Comparison of ENCODE assay signal across 1 cellular context in the genomic region with DNA sequence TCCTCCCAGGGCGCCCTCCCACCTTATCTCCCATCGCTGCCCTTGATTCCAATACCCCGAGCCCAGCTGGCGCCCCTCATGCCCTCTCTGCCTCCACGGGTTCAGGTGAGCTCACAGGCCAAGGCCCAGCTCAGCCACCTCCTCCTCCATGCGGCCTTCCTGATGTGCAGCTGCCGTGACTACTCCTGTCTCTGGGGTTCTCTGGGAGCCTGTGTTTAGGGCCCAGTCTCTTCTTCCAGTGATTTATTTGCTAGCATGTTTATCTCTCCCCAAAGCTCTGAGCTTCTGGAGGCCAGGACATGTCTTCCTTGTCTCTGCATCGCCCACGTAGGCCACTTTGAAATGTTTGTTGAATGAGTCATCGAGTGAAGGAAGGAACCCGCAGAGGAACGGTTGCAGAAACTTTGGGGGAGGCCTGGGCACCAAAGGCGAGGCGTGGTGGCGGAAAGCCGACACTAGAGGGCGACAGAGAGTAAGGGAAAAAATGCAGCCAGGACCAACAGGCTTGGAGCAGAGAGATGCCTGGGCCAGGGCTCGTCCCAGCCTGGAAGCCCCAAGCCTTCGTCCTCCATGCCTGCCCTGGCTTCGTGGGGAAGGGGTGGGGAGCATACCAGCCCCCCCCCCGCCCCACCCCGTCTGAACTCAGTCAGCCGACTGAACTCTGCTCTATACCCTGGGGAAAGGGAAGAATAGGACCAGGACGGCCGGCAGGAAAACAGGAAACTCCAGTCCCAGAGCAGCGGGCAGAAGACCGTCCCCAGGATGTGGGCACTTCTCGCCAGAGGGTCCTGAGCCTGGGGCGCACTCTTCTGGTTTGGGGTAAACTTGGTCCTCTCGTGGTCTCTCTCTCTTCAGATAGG.
A peak's percentile ranks its signal among the peaks of the same experiment; 100 is the strongest.
TF ChIP-seq lines count a peak whose summit lies in the region.

No MANE protein-coding gene starts in this region.

TF ChIP-seq in HepG2, 621 proteins besides CTCF, POLR2A, EP300 and RAD21 (continued from another document and continues in another):
- TF ChIP-seq, protein P1, sequence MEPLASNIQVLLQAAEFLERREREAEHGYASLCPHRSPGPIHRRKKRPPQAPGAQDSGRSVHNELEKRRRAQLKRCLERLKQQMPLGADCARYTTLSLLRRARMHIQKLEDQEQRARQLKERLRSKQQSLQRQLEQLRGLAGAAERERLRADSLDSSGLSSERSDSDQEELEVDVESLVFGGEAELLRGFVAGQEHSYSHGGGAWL (CRISPR knock-in tag; IDR thresholded peaks at IDR 0.05), result peak; percentile 38; the same call in 1 of the 2 replicates
- TF ChIP-seq ZNF770 (CRISPR knock-in tag; IDR thresholded peaks at IDR 0.05), result peak; percentile 68; the same call in 1 of the 2 replicates
- no peak for TF ChIP-seq CENPBD1 (CRISPR knock-in tag; IDR thresholded peaks at IDR 0.05; ENCODE audit: borderline replicate concordance, low read depth)
- no peak for TF ChIP-seq GMEB1 (CRISPR knock-in tag; IDR thresholded peaks at IDR 0.05; ENCODE audit: borderline replicate concordance)
- 0 out of 2 replicates have a peak, but pooled peaks have one; percentile 15 for TF ChIP-seq ZNF136 (CRISPR knock-in tag; IDR thresholded peaks at IDR 0.05; ENCODE audit: low read depth)
- TF ChIP-seq, protein P2, sequence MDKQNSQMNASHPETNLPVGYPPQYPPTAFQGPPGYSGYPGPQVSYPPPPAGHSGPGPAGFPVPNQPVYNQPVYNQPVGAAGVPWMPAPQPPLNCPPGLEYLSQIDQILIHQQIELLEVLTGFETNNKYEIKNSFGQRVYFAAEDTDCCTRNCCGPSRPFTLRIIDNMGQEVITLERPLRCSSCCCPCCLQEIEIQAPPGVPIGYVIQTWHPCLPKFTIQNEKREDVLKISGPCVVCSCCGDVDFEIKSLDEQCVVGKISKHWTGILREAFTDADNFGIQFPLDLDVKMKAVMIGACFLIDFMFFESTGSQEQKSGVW (CRISPR knock-in tag; IDR thresholded peaks at IDR 0.05; ENCODE audit: borderline replicate concordance), result no peak
- TF ChIP-seq BORCS8-MEF2B (CRISPR knock-in tag; IDR thresholded peaks at IDR 0.05), result peak; percentile 62; the same call in 1 of the 2 replicates
- TF ChIP-seq NCOA2 (CRISPR knock-in tag; IDR thresholded peaks at IDR 0.05), result peak; percentile 47; the same call in 1 of the 2 replicates
- no peak for TF ChIP-seq HNRNPH1 (optimal IDR thresholded peaks at IDR 0.05; ENCODE audit: low read depth, low read length)
- peak; percentile 58; the same call in 1 of the 2 replicates for TF ChIP-seq ZFY (CRISPR knock-in tag; IDR thresholded peaks at IDR 0.05)
- TF ChIP-seq, protein P3, sequence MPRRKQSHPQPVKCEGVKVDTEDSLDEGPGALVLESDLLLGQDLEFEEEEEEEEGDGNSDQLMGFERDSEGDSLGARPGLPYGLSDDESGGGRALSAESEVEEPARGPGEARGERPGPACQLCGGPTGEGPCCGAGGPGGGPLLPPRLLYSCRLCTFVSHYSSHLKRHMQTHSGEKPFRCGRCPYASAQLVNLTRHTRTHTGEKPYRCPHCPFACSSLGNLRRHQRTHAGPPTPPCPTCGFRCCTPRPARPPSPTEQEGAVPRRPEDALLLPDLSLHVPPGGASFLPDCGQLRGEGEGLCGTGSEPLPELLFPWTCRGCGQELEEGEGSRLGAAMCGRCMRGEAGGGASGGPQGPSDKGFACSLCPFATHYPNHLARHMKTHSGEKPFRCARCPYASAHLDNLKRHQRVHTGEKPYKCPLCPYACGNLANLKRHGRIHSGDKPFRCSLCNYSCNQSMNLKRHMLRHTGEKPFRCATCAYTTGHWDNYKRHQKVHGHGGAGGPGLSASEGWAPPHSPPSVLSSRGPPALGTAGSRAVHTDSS (CRISPR knock-in tag; conservative IDR thresholded peaks at IDR 0.05), result no peak
- peak in 1 of 2 experiments; percentile 79; a peak in 1 of 4 replicates for TF ChIP-seq KLF16 (CRISPR knock-in tag; IDR thresholded peaks at IDR 0.05)
- TF ChIP-seq, protein P4, sequence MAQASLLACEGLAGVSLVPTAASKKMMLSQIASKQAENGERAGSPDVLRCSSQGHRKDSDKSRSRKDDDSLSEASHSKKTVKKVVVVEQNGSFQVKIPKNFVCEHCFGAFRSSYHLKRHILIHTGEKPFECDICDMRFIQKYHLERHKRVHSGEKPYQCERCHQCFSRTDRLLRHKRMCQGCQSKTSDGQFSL (CRISPR knock-in tag; IDR thresholded peaks at IDR 0.05), result peak; percentile 78
- TF ChIP-seq ZBTB20 (CRISPR knock-in tag; IDR thresholded peaks at IDR 0.05; ENCODE audit: borderline replicate concordance, low read depth), result peak; percentile 71; the same call in 1 of the 2 replicates
- TF ChIP-seq TBP (CRISPR knock-in tag; IDR thresholded peaks at IDR 0.05), result no peak
- TF ChIP-seq IRF2 (CRISPR knock-in tag; IDR thresholded peaks at IDR 0.05), result peak; percentile 84
- TF ChIP-seq MAZ (IDR thresholded peaks at IDR 0.05; ENCODE audit: borderline replicate concordance, low read depth, low read length), result 0 out of 2 replicates have a peak, but pooled peaks have one; percentile 11
- no peak; the same call in 1 of the 2 replicates for TF ChIP-seq MAZ (CRISPR knock-in tag; IDR thresholded peaks at IDR 0.05; ENCODE audit: low read depth)
- TF ChIP-seq, protein P5, sequence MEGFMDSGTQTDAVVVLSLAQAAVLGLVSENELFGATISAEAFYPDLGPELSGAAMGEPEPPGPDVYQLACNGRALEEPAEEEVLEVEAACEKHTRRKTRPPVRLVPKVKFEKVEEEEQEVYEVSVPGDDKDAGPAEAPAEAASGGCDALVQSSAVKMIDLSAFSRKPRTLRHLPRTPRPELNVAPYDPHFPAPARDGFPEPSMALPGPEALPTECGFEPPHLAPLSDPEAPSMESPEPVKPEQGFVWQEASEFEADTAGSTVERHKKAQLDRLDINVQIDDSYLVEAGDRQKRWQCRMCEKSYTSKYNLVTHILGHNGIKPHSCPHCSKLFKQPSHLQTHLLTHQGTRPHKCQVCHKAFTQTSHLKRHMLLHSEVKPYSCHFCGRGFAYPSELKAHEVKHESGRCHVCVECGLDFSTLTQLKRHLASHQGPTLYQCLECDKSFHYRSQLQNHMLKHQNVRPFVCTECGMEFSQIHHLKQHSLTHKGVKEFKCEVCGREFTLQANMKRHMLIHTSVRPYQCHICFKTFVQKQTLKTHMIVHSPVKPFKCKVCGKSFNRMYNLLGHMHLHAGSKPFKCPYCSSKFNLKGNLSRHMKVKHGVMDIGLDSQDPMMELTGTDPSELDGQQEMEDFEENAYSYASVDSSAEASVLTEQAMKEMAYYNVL (CRISPR knock-in tag; IDR thresholded peaks at IDR 0.05; ENCODE audit: borderline replicate concordance), result peak; percentile 65; the same call in 1 of the 2 replicates
- TF ChIP-seq ZNF772 (CRISPR knock-in tag; IDR thresholded peaks at IDR 0.05), result peak; percentile 11; the same call in 1 of the 2 replicates
- TF ChIP-seq ZNF12 (CRISPR knock-in tag; IDR thresholded peaks at IDR 0.05), result peak; percentile 66; the same call in 1 of the 2 replicates
- TF ChIP-seq MIER3 (CRISPR knock-in tag; IDR thresholded peaks at IDR 0.05; ENCODE audit: borderline replicate concordance), result peak; percentile 83; the same call in 1 of the 2 replicates
- TF ChIP-seq, protein P6, sequence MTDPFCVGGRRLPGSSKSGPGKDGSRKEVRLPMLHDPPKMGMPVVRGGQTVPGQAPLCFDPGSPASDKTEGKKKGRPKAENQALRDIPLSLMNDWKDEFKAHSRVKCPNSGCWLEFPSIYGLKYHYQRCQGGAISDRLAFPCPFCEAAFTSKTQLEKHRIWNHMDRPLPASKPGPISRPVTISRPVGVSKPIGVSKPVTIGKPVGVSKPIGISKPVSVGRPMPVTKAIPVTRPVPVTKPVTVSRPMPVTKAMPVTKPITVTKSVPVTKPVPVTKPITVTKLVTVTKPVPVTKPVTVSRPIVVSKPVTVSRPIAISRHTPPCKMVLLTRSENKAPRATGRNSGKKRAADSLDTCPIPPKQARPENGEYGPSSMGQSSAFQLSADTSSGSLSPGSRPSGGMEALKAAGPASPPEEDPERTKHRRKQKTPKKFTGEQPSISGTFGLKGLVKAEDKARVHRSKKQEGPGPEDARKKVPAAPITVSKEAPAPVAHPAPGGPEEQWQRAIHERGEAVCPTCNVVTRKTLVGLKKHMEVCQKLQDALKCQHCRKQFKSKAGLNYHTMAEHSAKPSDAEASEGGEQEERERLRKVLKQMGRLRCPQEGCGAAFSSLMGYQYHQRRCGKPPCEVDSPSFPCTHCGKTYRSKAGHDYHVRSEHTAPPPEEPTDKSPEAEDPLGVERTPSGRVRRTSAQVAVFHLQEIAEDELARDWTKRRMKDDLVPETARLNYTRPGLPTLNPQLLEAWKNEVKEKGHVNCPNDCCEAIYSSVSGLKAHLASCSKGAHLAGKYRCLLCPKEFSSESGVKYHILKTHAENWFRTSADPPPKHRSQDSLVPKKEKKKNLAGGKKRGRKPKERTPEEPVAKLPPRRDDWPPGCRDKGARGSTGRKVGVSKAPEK (CRISPR knock-in tag; IDR thresholded peaks at IDR 0.05; ENCODE audit: borderline replicate concordance), result peak; percentile 64; the same call in 1 of the 2 replicates
- TF ChIP-seq NRL (CRISPR knock-in tag; IDR thresholded peaks at IDR 0.05; ENCODE audit: borderline replicate concordance), result peak; percentile 57; the same call in 1 of the 2 replicates
- TF ChIP-seq ZNF570 (CRISPR knock-in tag; IDR thresholded peaks at IDR 0.05; ENCODE audit: borderline replicate concordance), result no peak
- TF ChIP-seq ERF (CRISPR knock-in tag; IDR thresholded peaks at IDR 0.05), result peak; percentile 78; the same call in 1 of the 2 replicates
- peak; percentile 53 for TF ChIP-seq YY1 (IDR thresholded peaks at IDR 0.05; ENCODE audit: insufficient read depth, insufficient replicate concordance, low read depth, low read length)
- TF ChIP-seq PCBP1 (IDR thresholded peaks at IDR 0.05; ENCODE audit: borderline replicate concordance, low read depth, low read length), result peak; percentile 73; the same call in 1 of the 2 replicates
- peak; percentile 78 for TF ChIP-seq PHF21A (CRISPR knock-in tag; IDR thresholded peaks at IDR 0.05)
- no peak for TF ChIP-seq ZNF329 (CRISPR knock-in tag; IDR thresholded peaks at IDR 0.05; ENCODE audit: low read depth)
- TF ChIP-seq, protein P7, sequence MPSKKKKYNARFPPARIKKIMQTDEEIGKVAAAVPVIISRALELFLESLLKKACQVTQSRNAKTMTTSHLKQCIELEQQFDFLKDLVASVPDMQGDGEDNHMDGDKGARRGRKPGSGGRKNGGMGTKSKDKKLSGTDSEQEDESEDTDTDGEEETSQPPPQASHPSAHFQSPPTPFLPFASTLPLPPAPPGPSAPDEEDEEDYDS (CRISPR knock-in tag; IDR thresholded peaks at IDR 0.05), result peak; percentile 34; the same call in 1 of the 2 replicates
- TF ChIP-seq, protein P8, sequence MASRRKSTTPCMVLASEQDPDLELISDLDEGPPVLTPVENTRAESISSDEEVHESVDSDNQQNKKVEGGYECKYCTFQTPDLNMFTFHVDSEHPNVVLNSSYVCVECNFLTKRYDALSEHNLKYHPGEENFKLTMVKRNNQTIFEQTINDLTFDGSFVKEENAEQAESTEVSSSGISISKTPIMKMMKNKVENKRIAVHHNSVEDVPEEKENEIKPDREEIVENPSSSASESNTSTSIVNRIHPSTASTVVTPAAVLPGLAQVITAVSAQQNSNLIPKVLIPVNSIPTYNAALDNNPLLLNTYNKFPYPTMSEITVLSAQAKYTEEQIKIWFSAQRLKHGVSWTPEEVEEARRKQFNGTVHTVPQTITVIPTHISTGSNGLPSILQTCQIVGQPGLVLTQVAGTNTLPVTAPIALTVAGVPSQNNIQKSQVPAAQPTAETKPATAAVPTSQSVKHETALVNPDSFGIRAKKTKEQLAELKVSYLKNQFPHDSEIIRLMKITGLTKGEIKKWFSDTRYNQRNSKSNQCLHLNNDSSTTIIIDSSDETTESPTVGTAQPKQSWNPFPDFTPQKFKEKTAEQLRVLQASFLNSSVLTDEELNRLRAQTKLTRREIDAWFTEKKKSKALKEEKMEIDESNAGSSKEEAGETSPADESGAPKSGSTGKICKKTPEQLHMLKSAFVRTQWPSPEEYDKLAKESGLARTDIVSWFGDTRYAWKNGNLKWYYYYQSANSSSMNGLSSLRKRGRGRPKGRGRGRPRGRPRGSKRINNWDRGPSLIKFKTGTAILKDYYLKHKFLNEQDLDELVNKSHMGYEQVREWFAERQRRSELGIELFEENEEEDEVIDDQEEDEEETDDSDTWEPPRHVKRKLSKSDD (CRISPR knock-in tag; IDR thresholded peaks at IDR 0.05; ENCODE audit: low read depth), result 0 out of 2 replicates have a peak, but pooled peaks have one; percentile 23
- TF ChIP-seq, protein P9, sequence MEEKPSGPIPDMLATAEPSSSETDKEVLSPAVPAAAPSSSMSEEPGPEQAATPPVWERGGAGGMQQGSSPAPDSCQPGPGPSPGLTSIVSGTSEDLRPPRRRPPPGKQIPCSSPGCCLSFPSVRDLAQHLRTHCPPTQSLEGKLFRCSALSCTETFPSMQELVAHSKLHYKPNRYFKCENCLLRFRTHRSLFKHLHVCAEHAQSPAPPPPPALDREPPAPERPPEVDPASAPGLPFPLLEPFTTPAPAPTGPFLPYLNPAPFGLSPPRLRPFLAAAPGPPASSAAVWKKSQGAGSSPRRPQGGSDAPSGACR (CRISPR knock-in tag; IDR thresholded peaks at IDR 0.05), result no peak
